In the genomic region with DNA sequence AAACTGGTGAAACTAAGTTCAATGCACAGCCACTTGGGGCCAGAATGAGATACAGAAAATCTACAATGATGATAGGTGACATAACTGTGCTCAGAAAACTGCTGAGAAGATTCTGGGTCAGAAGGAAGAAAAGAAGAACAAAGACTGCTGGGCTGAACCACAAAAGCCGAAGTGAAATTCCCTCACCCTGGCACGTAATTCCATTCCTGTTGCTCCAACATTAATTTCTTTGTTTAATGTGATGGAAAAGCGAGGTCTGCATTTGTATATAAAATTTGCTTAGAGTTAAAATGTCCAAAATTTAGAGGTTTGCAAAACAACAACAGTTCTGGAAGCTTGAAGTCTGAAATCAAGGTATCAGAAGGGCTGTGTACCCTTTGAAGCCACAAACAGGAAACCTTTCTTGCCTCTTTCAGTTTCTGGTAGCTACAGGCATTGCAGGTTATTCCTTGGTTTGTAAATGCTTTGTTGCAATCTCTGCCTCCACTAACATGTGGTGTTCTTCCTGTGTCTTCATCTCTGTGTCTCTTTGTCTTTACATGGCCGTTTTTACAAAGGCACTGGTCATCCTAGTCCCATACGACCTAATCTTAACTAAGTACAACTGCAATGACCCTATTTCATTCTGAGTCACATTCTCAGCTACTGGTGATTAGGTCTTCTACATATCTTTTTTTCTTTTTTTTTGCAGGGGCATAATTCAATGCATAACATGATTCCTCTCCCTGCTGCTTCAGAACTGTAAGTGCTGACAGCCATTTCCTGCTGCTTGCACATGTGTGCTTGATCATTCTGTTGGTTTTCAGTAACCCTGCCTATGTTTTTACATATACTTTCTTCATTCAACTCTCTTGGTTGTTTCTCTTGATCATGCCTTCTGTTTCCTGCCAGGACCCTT, we compare ENCODE assay signal across 11 cellular contexts.
DNase-seq lines count a peak whose midpoint lies in the region; ATAC-seq, FAIRE-seq and TF ChIP-seq lines count a peak whose summit lies in the region.
"Had no signal": no experiment of that assay in that cellular context is flagged by ENCODE, and none has a peak within 500 bp of the region (broad histone marks: within the 10 kb centered on the region; RNA-seq: fewer than 3 reads in every experiment).

No MANE protein-coding gene starts in this region.

- SMC1A ChIA-PET in GM12878 (lab: Charles Lee; ENCODE audit: uncharacterized antibody, unreplicated experiment) = interaction anchor here (0.7 to 1.9 kb wide), 7 partner anchors 25 to 650 kb away, joined by 3 to 6 read pairs (median 3); no protein-coding TSS in a partner anchor

- no peaks in the 10 kb centered on the region for H3K36me3 ChIP-seq in GM12878 (ENCODE audit: control insufficient read depth in 2 of 2, insufficient read depth in 2 of 2, low read length in 1 of 2)

- no peaks in the 10 kb centered on the region for H3K79me2 ChIP-seq in GM12878 (ENCODE audit: control insufficient read depth, insufficient read depth, low read length)

- CTCF ChIA-PET in GM12878 (lab: Yijun Ruan, JAX) = interaction anchor here (0.9 kb wide), 1 partner anchor 230 kb away, joined by 3 read pairs; no protein-coding TSS in a partner anchor

- no peak overlapping the region; the same call in 1 of the 2 replicates for H3K9ac ChIP-seq in GM12878 (ENCODE audit: control insufficient read depth, insufficient read depth, low read length)

- peak in 2 of 3 experiments; percentile 29 to 43; a peak in 4 of 6 replicates for TF ChIP-seq CTCF in GM12878 (IDR thresholded peaks at IDR 0.05 in 2 of 3, conservative IDR thresholded peaks at IDR 0.05 in 1 of 3; ENCODE audit: control insufficient read depth in 2 of 3, extremely low read depth in 1 of 3, insufficient read depth in 1 of 3, low read depth in 3 of 3, low read length in 3 of 3)

- H3K4me1 ChIP-seq in GM12878 (ENCODE audit: control insufficient read depth, insufficient read depth, low read length) = peaks cover 16% of the 10 kb centered on the region
- H3K4me1 ChIP-seq: psoas muscle had no signal

- WGBS in GM12878 (ENCODE audit: insufficient coverage, insufficient replicate concordance, low lambda C conversion rate, missing lambda C conversion rate) = 2% methylated on average over 5 of the region's 5 CpGs

- DNase-seq in GM12878 (ENCODE audit: low read depth, low spot score) (peak; percentile 83), occipital lobe (lab: John Stamatoyannopoulos, UW) (no peak), SIG-M5 treated with dmso at 0.1 percent for 504 hours (lab: John Stamatoyannopoulos, UW; ENCODE audit: unreplicated experiment) (no peak), NCI-H526 treated with DMSO at 0.1 percent for 48 hours (lab: John Stamatoyannopoulos, UW) (no peak), immature natural killer cell (no peak)
- DNase-seq: psoas muscle, T-helper 1 cell had no signal

- RAD21 ChIA-PET in GM12878 (lab: Charles Lee; ENCODE audit: unreplicated experiment) = interaction anchor here (0.9 to 1.6 kb wide), 3 partner anchors 10 to 413 kb away, joined by 3 to 6 read pairs (median 4); no protein-coding TSS in a partner anchor

- ATAC-seq in GM18498 (IDR thresholded peaks at IDR 0.05; ENCODE audit: unreplicated experiment) = peak; percentile 87
- peak; percentile 79 for ATAC-seq in GM21360 (IDR thresholded peaks at IDR 0.05; ENCODE audit: unreplicated experiment)
- ATAC-seq in HG03064 (IDR thresholded peaks at IDR 0.05; ENCODE audit: low read depth, unreplicated experiment) = peak; percentile 73
- ATAC-seq in GM12878 = peak; percentile 92

- H2AFZ ChIP-seq in GM12878 (ENCODE audit: control insufficient read depth, low read depth, low read length) = peak overlapping the region; percentile 1

- no peaks in the 10 kb centered on the region for H4K20me1 ChIP-seq in GM12878 (ENCODE audit: control insufficient read depth, insufficient read depth)

- H3K9me3 ChIP-seq in GM12878 (replicated peaks; ENCODE audit: control insufficient read depth, insufficient read depth, low read length) = no peaks in the 10 kb centered on the region
- H3K9me3 ChIP-seq: psoas muscle had no signal

- BruUV-seq in GM12878 (replicated peaks; lab: Mats Ljungman, UMichigan) = no TSS peak

- TF ChIP-seq EP300 in GM12878 (IDR thresholded peaks at IDR 0.05; ENCODE audit: borderline replicate concordance in 1 of 2, control insufficient read depth in 1 of 2, low read depth in 2 of 2, low read length in 2 of 2) = peak; percentile 5 to 29; a peak in 2 of 4 replicates

- peaks cover 10 to 71% (median 39%) of the 10 kb centered on the region in 6 donors for H3K9me3 Mint-ChIP-seq in immature natural killer cell

- no peak overlapping the region for H3K4me3 Mint-ChIP-seq in immature natural killer cell
- H3K4me3 Mint-ChIP-seq: brain had no signal

- no peak overlapping the region for H3K27ac Mint-ChIP-seq in immature natural killer cell

- no peaks in the 10 kb centered on the region for H3K27me3 Mint-ChIP-seq in immature natural killer cell (ENCODE audit: low read depth in 3 of 3)
- H3K27me3 Mint-ChIP-seq: brain had no signal

- TF ChIP-seq POLR2A in GM12878 (IDR thresholded peaks at IDR 0.05; ENCODE audit: low read depth, low read length) = no peak

- intact Hi-C loops in GM12878 (cut with micrococcal nuclease; ENCODE audit: unreplicated experiment) = loop anchor here (2.0 to 10.0 kb wide), 2 partner anchors 236 to 414 kb away; no protein-coding TSS in a partner anchor

- peak overlapping the region; percentile 82 for H3K27ac ChIP-seq in GM12878 (ENCODE audit: control insufficient read depth, insufficient read depth)
- H3K27ac ChIP-seq: psoas muscle had no signal

- in situ Hi-C loops in GM12878 (cut with MboI) = no loop called here

- POLR2A ChIA-PET in GM12878 (lab: Charles Lee) = no interaction called here

- no peaks in the 10 kb centered on the region for H3K27me3 ChIP-seq in GM12878 (replicated peaks in 1 of 2; ENCODE audit: control insufficient read depth in 2 of 2, insufficient read depth in 2 of 2, low read length in 1 of 2)

- peak overlapping the region; percentile 54 for H3K4me2 ChIP-seq in GM12878 (ENCODE audit: control insufficient read depth, insufficient read depth)

- H3K4me3 ChIP-seq in GM12878 = peak overlapping the region; percentile 29; the same call in 1 of the 2 replicates
- H3K4me3 ChIP-seq: psoas muscle had no signal

- no peaks in the 10 kb centered on the region for H3K36me3 Mint-ChIP-seq in immature natural killer cell
- H3K36me3 Mint-ChIP-seq: brain had no signal

- TF ChIP-seq RAD21 in GM12878 (IDR thresholded peaks at IDR 0.05; ENCODE audit: insufficient read depth, low read depth, low read length) = peak; percentile 71

- peak; percentile 95 for FAIRE-seq in GM12878 (lab: Jason Lieb, UNC)

- no peaks in the 10 kb centered on the region for H3K4me1 Mint-ChIP-seq in immature natural killer cell

TF ChIP-seq in GM12878, 131 proteins besides CTCF, POLR2A, EP300 and RAD21 (continues in another document):
- TF ChIP-seq POLR2AphosphoS5 (IDR thresholded peaks at IDR 0.05; ENCODE audit: low read length) (no peak), RELA (IDR thresholded peaks at IDR 0.05; ENCODE audit: borderline replicate concordance, partially characterized antibody) (no peak), RUNX3 (IDR thresholded peaks at IDR 0.05; ENCODE audit: low read length) (peak; percentile 95), SIN3A (IDR thresholded peaks at IDR 0.05; ENCODE audit: low read depth, low read length) (no peak), SPI1 (IDR thresholded peaks at IDR 0.05; ENCODE audit: borderline replicate concordance, insufficient read depth, low read depth, low read length) (peak; percentile 65; the same call in 1 of the 2 replicates), YBX1 (IDR thresholded peaks at IDR 0.05) (no peak), NBN (IDR thresholded peaks at IDR 0.05) (0 out of 2 replicates have a peak, but pooled peaks have one; percentile 18), ZZZ3 (IDR thresholded peaks at IDR 0.05; ENCODE audit: control insufficient read depth, insufficient read length, low read depth) (no peak), PAX5 (IDR thresholded peaks at IDR 0.05; ENCODE audit: borderline replicate concordance, low read depth, low read length) (0 out of 2 replicates have a peak, but pooled peaks have one; percentile 28), PAX8 (IDR thresholded peaks at IDR 0.05) (no peak), SUPT20H (IDR thresholded peaks at IDR 0.05; ENCODE audit: borderline replicate concordance, control insufficient read depth, low read depth, low read length) (no peak)
- TF ChIP-seq, protein P1, sequence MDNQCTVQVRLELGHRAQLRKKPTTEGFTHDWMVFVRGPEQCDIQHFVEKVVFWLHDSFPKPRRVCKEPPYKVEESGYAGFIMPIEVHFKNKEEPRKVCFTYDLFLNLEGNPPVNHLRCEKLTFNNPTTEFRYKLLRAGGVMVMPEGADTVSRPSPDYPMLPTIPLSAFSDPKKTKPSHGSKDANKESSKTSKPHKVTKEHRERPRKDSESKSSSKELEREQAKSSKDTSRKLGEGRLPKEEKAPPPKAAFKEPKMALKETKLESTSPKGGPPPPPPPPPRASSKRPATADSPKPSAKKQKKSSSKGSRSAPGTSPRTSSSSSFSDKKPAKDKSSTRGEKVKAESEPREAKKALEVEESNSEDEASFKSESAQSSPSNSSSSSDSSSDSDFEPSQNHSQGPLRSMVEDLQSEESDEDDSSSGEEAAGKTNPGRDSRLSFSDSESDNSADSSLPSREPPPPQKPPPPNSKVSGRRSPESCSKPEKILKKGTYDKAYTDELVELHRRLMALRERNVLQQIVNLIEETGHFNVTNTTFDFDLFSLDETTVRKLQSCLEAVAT (IDR thresholded peaks at IDR 0.05) = 0 out of 2 replicates have a peak, but pooled peaks have one; percentile 40
- TF ChIP-seq, protein P2, sequence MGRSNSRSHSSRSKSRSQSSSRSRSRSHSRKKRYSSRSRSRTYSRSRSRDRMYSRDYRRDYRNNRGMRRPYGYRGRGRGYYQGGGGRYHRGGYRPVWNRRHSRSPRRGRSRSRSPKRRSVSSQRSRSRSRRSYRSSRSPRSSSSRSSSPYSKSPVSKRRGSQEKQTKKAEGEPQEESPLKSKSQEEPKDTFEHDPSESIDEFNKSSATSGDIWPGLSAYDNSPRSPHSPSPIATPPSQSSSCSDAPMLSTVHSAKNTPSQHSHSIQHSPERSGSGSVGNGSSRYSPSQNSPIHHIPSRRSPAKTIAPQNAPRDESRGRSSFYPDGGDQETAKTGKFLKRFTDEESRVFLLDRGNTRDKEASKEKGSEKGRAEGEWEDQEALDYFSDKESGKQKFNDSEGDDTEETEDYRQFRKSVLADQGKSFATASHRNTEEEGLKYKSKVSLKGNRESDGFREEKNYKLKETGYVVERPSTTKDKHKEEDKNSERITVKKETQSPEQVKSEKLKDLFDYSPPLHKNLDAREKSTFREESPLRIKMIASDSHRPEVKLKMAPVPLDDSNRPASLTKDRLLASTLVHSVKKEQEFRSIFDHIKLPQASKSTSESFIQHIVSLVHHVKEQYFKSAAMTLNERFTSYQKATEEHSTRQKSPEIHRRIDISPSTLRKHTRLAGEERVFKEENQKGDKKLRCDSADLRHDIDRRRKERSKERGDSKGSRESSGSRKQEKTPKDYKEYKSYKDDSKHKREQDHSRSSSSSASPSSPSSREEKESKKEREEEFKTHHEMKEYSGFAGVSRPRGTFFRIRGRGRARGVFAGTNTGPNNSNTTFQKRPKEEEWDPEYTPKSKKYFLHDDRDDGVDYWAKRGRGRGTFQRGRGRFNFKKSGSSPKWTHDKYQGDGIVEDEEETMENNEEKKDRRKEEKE (IDR thresholded peaks at IDR 0.05) = no peak
